12 cellular contexts compared by ENCODE assay signal in genomic region chr21:27570306-27570868, GRCh38.
DNase-seq lines count a peak whose midpoint lies in the region; ATAC-seq and TF ChIP-seq lines count a peak whose summit lies in the region.
"Had no signal": no experiment of that assay in that cellular context is flagged by ENCODE, and none has a peak within 500 bp of the region (broad histone marks: within the 10 kb centered on the region; RNA-seq: fewer than 3 reads in every experiment).

No MANE protein-coding gene starts in this region.

- no peak overlapping the region for H3K4me3 ChIP-seq in fibroblast of villous mesenchyme (ENCODE audit: low read depth, low read length)
- H3K4me3 ChIP-seq: PC-9 had no signal

- intact Hi-C loops in posterior vena cava (cut with DNase I): no loop called here

- peak; percentile 2 for DNase-seq in Ammon's horn (ENCODE audit: low spot score)
- peak; percentile 84 for DNase-seq in fibroblast of villous mesenchyme (ENCODE audit: low read depth)
- DNase-seq in posterior vena cava (ENCODE audit: low spot score): peak; percentile 83
- DNase-seq in retina: no peak
- no peak for DNase-seq in NCI-H1105 (lab: John Stamatoyannopoulos, UW)
- no peak for DNase-seq in anterior cingulate cortex (lab: John Stamatoyannopoulos, UW)
- DNase-seq in COLO829 (ENCODE audit: low spot score): no peak
- DNase-seq: activated CD8-positive, alpha-beta T cell treated with anti-CD3 and anti-CD28 coated beads, Interleukin-2, amount 10 ng/mL, durations not matched to agents 7 days and 5 days; CD8-positive, alpha-beta memory T cell; Kasumi-1; PC-9 had no signal

- TF ChIP-seq CTCF in fibroblast of villous mesenchyme (IDR thresholded peaks at IDR 0.05; ENCODE audit: insufficient read depth, low read depth, low read length): no peak

- peak; percentile 92 for ATAC-seq in SK-N-SH treated with all-trans-retinoic acid at 6 μM for 48 hours
- ATAC-seq: activated CD8-positive, alpha-beta T cell treated with anti-CD3 and anti-CD28 coated beads, Interleukin-2, amount 10 ng/mL, durations not matched to agents 7 days and 5 days had no signal

TF ChIP-seq in SK-N-SH treated with all-trans-retinoic acid at 6 μM for 48 hours, 23 proteins besides CTCF, POLR2A, EP300 and RAD21:
- TF ChIP-seq TSHZ2 (CRISPR knock-in tag; IDR thresholded peaks at IDR 0.05) (no peak), ZNF8 (CRISPR knock-in tag; IDR thresholded peaks at IDR 0.05) (no peak), TOX (CRISPR knock-in tag; IDR thresholded peaks at IDR 0.05; ENCODE audit: borderline replicate concordance) (no peak), TCF4 (CRISPR knock-in tag; IDR thresholded peaks at IDR 0.05; ENCODE audit: borderline replicate concordance) (no peak), ISL1 (CRISPR knock-in tag; IDR thresholded peaks at IDR 0.05) (no peak), POU6F1 (CRISPR knock-in tag; IDR thresholded peaks at IDR 0.05; ENCODE audit: borderline replicate concordance, low read depth) (no peak), CSDC2 (CRISPR knock-in tag; IDR thresholded peaks at IDR 0.05) (no peak), OSR1 (CRISPR knock-in tag; IDR thresholded peaks at IDR 0.05) (no peak), GLIS3 (CRISPR knock-in tag; IDR thresholded peaks at IDR 0.05) (no peak), ZNF565 (CRISPR knock-in tag; conservative IDR thresholded peaks at IDR 0.05; ENCODE audit: low read depth) (no peak), ZNF70 (CRISPR knock-in tag; IDR thresholded peaks at IDR 0.05) (no peak), ESRRG (CRISPR knock-in tag; IDR thresholded peaks at IDR 0.05) (no peak), BACH2 (CRISPR knock-in tag; IDR thresholded peaks at IDR 0.05; ENCODE audit: borderline replicate concordance) (no peak), SNAI2 (CRISPR knock-in tag; IDR thresholded peaks at IDR 0.05) (no peak), ZFP30 (CRISPR knock-in tag; IDR thresholded peaks at IDR 0.05) (no peak), CREB5 (CRISPR knock-in tag; IDR thresholded peaks at IDR 0.05; ENCODE audit: low read depth) (no peak), RARB (CRISPR knock-in tag; IDR thresholded peaks at IDR 0.05) (no peak), PPARA (CRISPR knock-in tag; IDR thresholded peaks at IDR 0.05; ENCODE audit: borderline replicate concordance) (no peak)
- TF ChIP-seq, protein P1, sequence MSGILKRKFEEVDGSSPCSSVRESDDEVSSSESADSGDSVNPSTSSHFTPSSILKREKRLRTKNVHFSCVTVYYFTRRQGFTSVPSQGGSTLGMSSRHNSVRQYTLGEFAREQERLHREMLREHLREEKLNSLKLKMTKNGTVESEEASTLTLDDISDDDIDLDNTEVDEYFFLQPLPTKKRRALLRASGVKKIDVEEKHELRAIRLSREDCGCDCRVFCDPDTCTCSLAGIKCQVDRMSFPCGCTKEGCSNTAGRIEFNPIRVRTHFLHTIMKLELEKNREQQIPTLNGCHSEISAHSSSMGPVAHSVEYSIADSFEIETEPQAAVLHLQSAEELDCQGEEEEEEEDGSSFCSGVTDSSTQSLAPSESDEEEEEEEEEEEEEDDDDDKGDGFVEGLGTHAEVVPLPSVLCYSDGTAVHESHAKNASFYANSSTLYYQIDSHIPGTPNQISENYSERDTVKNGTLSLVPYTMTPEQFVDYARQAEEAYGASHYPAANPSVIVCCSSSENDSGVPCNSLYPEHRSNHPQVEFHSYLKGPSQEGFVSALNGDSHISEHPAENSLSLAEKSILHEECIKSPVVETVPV (CRISPR knock-in tag; IDR thresholded peaks at IDR 0.05): no peak
- TF ChIP-seq, protein P2, sequence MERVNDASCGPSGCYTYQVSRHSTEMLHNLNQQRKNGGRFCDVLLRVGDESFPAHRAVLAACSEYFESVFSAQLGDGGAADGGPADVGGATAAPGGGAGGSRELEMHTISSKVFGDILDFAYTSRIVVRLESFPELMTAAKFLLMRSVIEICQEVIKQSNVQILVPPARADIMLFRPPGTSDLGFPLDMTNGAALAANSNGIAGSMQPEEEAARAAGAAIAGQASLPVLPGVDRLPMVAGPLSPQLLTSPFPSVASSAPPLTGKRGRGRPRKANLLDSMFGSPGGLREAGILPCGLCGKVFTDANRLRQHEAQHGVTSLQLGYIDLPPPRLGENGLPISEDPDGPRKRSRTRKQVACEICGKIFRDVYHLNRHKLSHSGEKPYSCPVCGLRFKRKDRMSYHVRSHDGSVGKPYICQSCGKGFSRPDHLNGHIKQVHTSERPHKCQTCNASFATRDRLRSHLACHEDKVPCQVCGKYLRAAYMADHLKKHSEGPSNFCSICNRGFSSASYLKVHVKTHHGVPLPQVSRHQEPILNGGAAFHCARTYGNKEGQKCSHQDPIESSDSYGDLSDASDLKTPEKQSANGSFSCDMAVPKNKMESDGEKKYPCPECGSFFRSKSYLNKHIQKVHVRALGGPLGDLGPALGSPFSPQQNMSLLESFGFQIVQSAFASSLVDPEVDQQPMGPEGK (CRISPR knock-in tag; IDR thresholded peaks at IDR 0.05; ENCODE audit: borderline replicate concordance): no peak

Comparison
In these comparisons a context has a peak if more than half of its experiments do, and no peak if none do; other contexts are left out.
1. DNase-seq: peak in Ammon's horn (single experiment), fibroblast of villous mesenchyme (single experiment) and posterior vena cava (single experiment); none in retina (single experiment), NCI-H1105 (single experiment), anterior cingulate cortex (0 of 58) and COLO829 (single experiment).